In genomic region chr18:49560277-49561126, GRCh38 we compare ENCODE assay signal across 1 cellular context.
A peak's percentile ranks its signal among the peaks of the same experiment; 100 is the strongest.
TF ChIP-seq lines count a peak whose summit lies in the region.

No MANE protein-coding gene starts in this region.

TF ChIP-seq in HepG2, 621 proteins besides CTCF, POLR2A, EP300 and RAD21 (continued from another document):
- TF ChIP-seq, protein P1, sequence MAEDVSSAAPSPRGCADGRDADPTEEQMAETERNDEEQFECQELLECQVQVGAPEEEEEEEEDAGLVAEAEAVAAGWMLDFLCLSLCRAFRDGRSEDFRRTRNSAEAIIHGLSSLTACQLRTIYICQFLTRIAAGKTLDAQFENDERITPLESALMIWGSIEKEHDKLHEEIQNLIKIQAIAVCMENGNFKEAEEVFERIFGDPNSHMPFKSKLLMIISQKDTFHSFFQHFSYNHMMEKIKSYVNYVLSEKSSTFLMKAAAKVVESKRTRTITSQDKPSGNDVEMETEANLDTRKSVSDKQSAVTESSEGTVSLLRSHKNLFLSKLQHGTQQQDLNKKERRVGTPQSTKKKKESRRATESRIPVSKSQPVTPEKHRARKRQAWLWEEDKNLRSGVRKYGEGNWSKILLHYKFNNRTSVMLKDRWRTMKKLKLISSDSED (CRISPR knock-in tag; IDR thresholded peaks at IDR 0.05): no peak
- no peak for TF ChIP-seq ZNF792 (CRISPR knock-in tag; IDR thresholded peaks at IDR 0.05)
- TF ChIP-seq POGZ (CRISPR knock-in tag; IDR thresholded peaks at IDR 0.05): no peak
- TF ChIP-seq NFYB (CRISPR knock-in tag; IDR thresholded peaks at IDR 0.05): no peak
- TF ChIP-seq PHF20 (CRISPR knock-in tag; IDR thresholded peaks at IDR 0.05): no peak
- 0 out of 2 replicates have a peak, but pooled peaks have one; percentile 44 for TF ChIP-seq ZNF142 (CRISPR knock-in tag; IDR thresholded peaks at IDR 0.05)
- no peak for TF ChIP-seq ZNF30 (CRISPR knock-in tag; IDR thresholded peaks at IDR 0.05)
- TF ChIP-seq ZMAT3 (CRISPR knock-in tag; conservative IDR thresholded peaks at IDR 0.05): 0 out of 2 replicates have a peak, but pooled peaks have one; percentile 25
- peak; percentile 64; the same call in 1 of the 2 replicates for TF ChIP-seq ZMYM3 (CRISPR knock-in tag; IDR thresholded peaks at IDR 0.05)
- TF ChIP-seq ZNF546 (CRISPR knock-in tag; conservative IDR thresholded peaks at IDR 0.05): no peak
- no peak for TF ChIP-seq KDM3A (CRISPR knock-in tag; IDR thresholded peaks at IDR 0.05; ENCODE audit: low read depth)
- no peak for TF ChIP-seq SUZ12 (IDR thresholded peaks at IDR 0.05; ENCODE audit: low read depth, low read length)
- no peak for TF ChIP-seq HES4 (CRISPR knock-in tag; IDR thresholded peaks at IDR 0.05; ENCODE audit: borderline replicate concordance)
